In the genomic region with DNA sequence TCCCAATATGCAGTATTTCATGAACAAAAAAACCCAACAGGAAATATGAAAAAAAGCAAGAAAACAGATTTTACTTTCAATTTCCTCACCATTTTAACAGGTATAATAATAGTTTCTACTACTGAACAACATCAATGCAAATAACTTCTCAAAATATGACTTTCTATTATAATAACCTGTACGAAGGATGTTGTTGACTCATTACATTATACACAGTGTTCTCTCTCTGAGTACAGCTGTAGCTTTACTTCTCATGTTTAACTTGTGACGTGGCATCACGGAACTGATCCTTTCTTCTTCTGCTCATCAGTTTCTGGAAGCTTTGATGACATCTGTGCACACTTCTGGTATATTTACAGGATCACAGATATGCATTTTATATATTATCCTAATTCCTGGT, we compare ENCODE assay signal across 11 cellular contexts. TPM values are rescaled to one million over a fixed set of nuclear protein-coding genes. Genes with fewer than 3 reads are reported as not detected.
DNase-seq lines count a peak whose midpoint lies in the region; ATAC-seq lines count a peak whose summit lies in the region.
"Had no signal": no experiment of that assay in that cellular context is flagged by ENCODE, and none has a peak within 500 bp of the region (broad histone marks: within the 10 kb centered on the region; RNA-seq: fewer than 3 reads in every experiment).

No MANE protein-coding gene starts in this region.

- DNase-seq in NAMALWA (ENCODE audit: low spot score): peak; percentile 38
- no peak for DNase-seq in H4 (ENCODE audit: low spot score)
- DNase-seq in NCI-H2227 (lab: John Stamatoyannopoulos, UW; ENCODE audit: unreplicated experiment): no peak
- DNase-seq in activated naive CD8-positive, alpha-beta T cell treated with anti-CD3 and anti-CD28 coated beads, Interleukin-2, amount 50 U/mL, for 24 hours: no peak
- no peak for DNase-seq in HuH-7 (ENCODE audit: low spot score)
- DNase-seq: activated CD4-positive, alpha-beta T cell treated with anti-CD3 and anti-CD28 coated beads for 4 hours; DMS 273 treated with DMSO at 0.1 percent for 48 hours; NCI-H146 had no signal

- H3K27ac Mint-ChIP-seq in activated naive CD8-positive, alpha-beta T cell treated with anti-CD3 and anti-CD28 coated beads, Interleukin-2, amount 50 U/mL, for 24 hours: no peak overlapping the region

- H3K9me3 Mint-ChIP-seq in activated naive CD8-positive, alpha-beta T cell treated with anti-CD3 and anti-CD28 coated beads, Interleukin-2, amount 50 U/mL, for 24 hours: no peaks in the 10 kb centered on the region

- ATAC-seq in GM18498 (IDR thresholded peaks at IDR 0.05; ENCODE audit: unreplicated experiment) (peak; percentile 93), GM19397 (IDR thresholded peaks at IDR 0.05; ENCODE audit: unreplicated experiment) (peak; percentile 79), HG02885 (IDR thresholded peaks at IDR 0.05; ENCODE audit: poor library complexity, unreplicated experiment) (peak; percentile 98)
- no peak for ATAC-seq in activated naive CD8-positive, alpha-beta T cell treated with anti-CD3 and anti-CD28 coated beads, Interleukin-2, amount 50 U/mL, for 24 hours

- H3K27me3 Mint-ChIP-seq in activated naive CD8-positive, alpha-beta T cell treated with anti-CD3 and anti-CD28 coated beads, Interleukin-2, amount 50 U/mL, for 24 hours: no peaks in the 10 kb centered on the region

- H3K4me3 Mint-ChIP-seq in activated naive CD8-positive, alpha-beta T cell treated with anti-CD3 and anti-CD28 coated beads, Interleukin-2, amount 50 U/mL, for 24 hours: no peak overlapping the region

- peaks cover 5% of the 10 kb centered on the region for H3K36me3 Mint-ChIP-seq in activated naive CD8-positive, alpha-beta T cell treated with anti-CD3 and anti-CD28 coated beads, Interleukin-2, amount 50 U/mL, for 24 hours (ENCODE audit: low read depth)

- H3K4me1 Mint-ChIP-seq in activated naive CD8-positive, alpha-beta T cell treated with anti-CD3 and anti-CD28 coated beads, Interleukin-2, amount 50 U/mL, for 24 hours: peaks cover 3% of the 10 kb centered on the region

RNA-seq across cellular contexts. Expression of a gene that starts 40.0 kb away (rescaled TPM):
- total RNA-seq in H4 (2014; rRNA removed; shearing (Covaris generic)): not detected in 2 replicates
